ENCODE assay signal across 18 cellular contexts in the genomic region with DNA sequence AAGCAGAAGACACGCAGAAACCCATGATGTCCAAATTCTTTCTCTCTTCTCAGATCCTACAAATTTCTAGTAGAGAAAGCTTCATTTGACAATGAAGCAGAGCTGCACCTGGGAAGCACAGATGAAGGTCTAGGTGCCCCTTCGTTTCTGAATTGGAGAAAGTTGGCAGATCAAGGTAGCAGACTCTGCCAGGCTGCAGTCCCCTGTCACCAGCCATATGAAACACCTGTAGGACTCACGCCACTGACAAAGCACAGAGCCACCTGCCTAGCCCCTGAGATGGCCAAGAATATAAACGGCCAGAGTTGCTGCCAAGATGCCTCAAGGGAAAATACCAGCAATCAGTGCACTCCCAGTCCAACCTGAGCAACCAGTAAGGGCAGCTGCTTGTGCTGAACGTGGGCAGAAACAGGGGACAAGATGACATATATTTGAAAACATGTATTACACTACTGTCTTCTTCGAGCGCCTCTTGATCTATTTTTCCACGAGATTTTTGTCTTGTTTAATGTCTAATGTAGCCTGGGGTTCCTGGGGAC. TPM values are rescaled to one million over a fixed set of nuclear protein-coding genes. Genes with fewer than 3 reads are reported as not detected.
DNase-seq lines count a peak whose midpoint lies in the region; ATAC-seq and TF ChIP-seq lines count a peak whose summit lies in the region.
"Had no signal": no experiment of that assay in that cellular context is flagged by ENCODE, and none has a peak within 500 bp of the region (broad histone marks: within the 10 kb centered on the region; RNA-seq: fewer than 3 reads in every experiment).

No MANE protein-coding gene starts in this region.

- no peak overlapping the region for H3K4me3 ChIP-seq in suprapubic skin
- H3K4me3 ChIP-seq in left lung, result no peak overlapping the region

- H3K9me3 ChIP-seq in suprapubic skin (no peaks in the 10 kb centered on the region), left lung (no peaks in the 10 kb centered on the region)

- 53% methylated on average over 7 of the region's 8 CpGs for WGBS in suprapubic skin

- TF ChIP-seq CTCF in suprapubic skin (IDR thresholded peaks at IDR 0.05), result no peak
- TF ChIP-seq CTCF in left lung (IDR thresholded peaks at IDR 0.05), result no peak

- H3K27me3 ChIP-seq in suprapubic skin (peaks cover 15% of the 10 kb centered on the region), left lung (peaks cover 16 to 47% of the 10 kb centered on the region in 2 donors)

- H3K4me1 ChIP-seq in suprapubic skin (peaks cover 40% of the 10 kb centered on the region), left lung (peaks cover 10 to 12% of the 10 kb centered on the region in 2 donors)

- TF ChIP-seq POLR2A in suprapubic skin (IDR thresholded peaks at IDR 0.05), result no peak

- DNase-seq in ELF-1 (ENCODE audit: low read depth, low spot score), result peak; percentile 69
- peak; percentile 30 for DNase-seq in RPMI8226
- DNase-seq in epithelial cell of prostate (ENCODE audit: low read depth, low spot score), result peak; percentile 26
- no peak for DNase-seq in suprapubic skin (ENCODE audit: low spot score in 2 of 2)
- no peak for DNase-seq in left lung
- no peak for DNase-seq in left ventricle myocardium superior
- DNase-seq: AML-193; DMS 273 treated with DMSO at 0.1 percent for 48 hours; GDM1; KG1; NCI-H1436; NCI-H2029; NCI-H446; NCI-H69; NK-92 treated with Interleukin-12 subunit alpha and Interleukin-12 subunit beta, amount 100 ng/mL, for 24 hours; SW 1271 had no signal

- H3K36me3 ChIP-seq in suprapubic skin (no peaks in the 10 kb centered on the region), left lung (no peaks in the 10 kb centered on the region)

- H3K27ac ChIP-seq in epithelial cell of prostate (peak overlapping the region; percentile 39), suprapubic skin (peak overlapping the region; percentile 31), left lung (no peak overlapping the region)

- intact Hi-C loops in left lung (cut with DNase I), result no loop called here
- intact Hi-C loops in left ventricle myocardium superior (cut with micrococcal nuclease), result no loop called here

- no peak for TF ChIP-seq EP300 in suprapubic skin (IDR thresholded peaks at IDR 0.05)

- no peak for ATAC-seq in HG03045 (IDR thresholded peaks at IDR 0.05; ENCODE audit: unreplicated experiment)
- ATAC-seq in left lung, result no peak
- ATAC-seq in left ventricle myocardium superior, result no peak

RNA-seq across cellular contexts. Expression of gene PLEKHA6, which starts 20.6 kb away (rescaled TPM):
- total RNA-seq in suprapubic skin (10 to 100 TPM in 3 of 4 donors, 1 to 10 TPM in 1; 3.7 to 15.4 (median 12.8) TPM), left lung (10 to 100 TPM in 1 of 2 donors, 1 to 10 TPM in 1; 5.1 to 14.0 TPM), left ventricle myocardium superior (21.6 TPM)
- total RNA-seq: SK-MEL-5 had no signal

RNA-seq across cellular contexts. Expression of gene PPP1R15B, which starts 31.3 kb away (rescaled TPM):
- total RNA-seq in suprapubic skin (10 to 100 TPM; 51.2 to 66.4 (median 56.7) TPM), left lung (10 to 100 TPM; 35.7 to 53.0 TPM), left ventricle myocardium superior (20.8 TPM)

Comparison
In these comparisons a context has a peak if more than half of its experiments do, and no peak if none do; other contexts are left out.
1. DNase-seq: peak in ELF-1 (single experiment), RPMI8226 (single experiment) and epithelial cell of prostate (single experiment); none in suprapubic skin (0 of 2), left lung (0 of 2) and left ventricle myocardium superior (single experiment).
2. H3K27ac ChIP-seq: peak in epithelial cell of prostate (single experiment) and suprapubic skin (single experiment); none in left lung (0 of 2).